In the genomic region with DNA sequence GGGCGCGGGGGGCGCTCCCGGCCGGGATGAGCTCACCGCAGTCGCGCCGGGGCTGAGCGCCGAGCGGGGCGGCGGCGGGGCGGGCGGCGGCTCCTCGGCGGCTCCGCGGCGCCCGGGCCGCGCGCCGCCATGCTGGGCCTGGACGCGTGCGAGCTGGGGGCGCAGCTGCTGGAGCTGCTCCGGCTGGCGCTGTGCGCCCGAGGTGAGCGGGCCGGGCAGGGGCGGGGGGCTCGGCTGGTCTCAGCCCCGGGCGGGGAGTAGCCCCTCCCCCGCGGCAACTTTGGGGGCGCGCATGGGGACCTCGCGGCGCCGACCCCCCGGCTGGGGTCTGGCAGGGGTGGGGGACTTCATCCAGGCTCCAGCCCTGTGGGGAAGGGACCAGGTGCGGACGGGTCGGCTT, we compare ENCODE assay signal across 14 cellular contexts. TPM values are rescaled to one million over a fixed set of nuclear protein-coding genes. Genes with fewer than 3 reads are reported as not detected.
A peak's percentile ranks its signal among the peaks of the same experiment; 100 is the strongest.
DNase-seq lines count a peak whose midpoint lies in the region; ATAC-seq, FAIRE-seq and TF ChIP-seq lines count a peak whose summit lies in the region.
"Had no signal": no experiment of that assay in that cellular context is flagged by ENCODE, and none has a peak within 500 bp of the region (broad histone marks: within the 10 kb centered on the region; RNA-seq: fewer than 3 reads in every experiment).

A gene (plus strand): TSS at position 40 of the 400 bp plus-strand sequence. CDS start 90 bp downstream, at position 130.

- H3K36me3 Mint-ChIP-seq in MCF 10A (ENCODE audit: insufficient read depth, unreplicated experiment) = no peaks in the 10 kb centered on the region

- no peak within 1 kb of the TSS for H3K27ac ChIP-seq in breast epithelium
- H3K27ac ChIP-seq in K562 (ENCODE audit: extremely low read depth, low read depth, low read length) = no peak within 1 kb of the TSS
- H3K27ac ChIP-seq in upper lobe of left lung = no peak within 1 kb of the TSS

- H4K20me1 ChIP-seq in K562 (replicated peaks; ENCODE audit: control insufficient read depth, insufficient read depth, low read length) = no peaks in the 10 kb centered on the region

- H3K4me1 Mint-ChIP-seq in MCF 10A (ENCODE audit: insufficient read depth, unreplicated experiment) = peaks cover 4% of the 10 kb centered on the region

- H3K4me3 Mint-ChIP-seq in MCF 10A (ENCODE audit: unreplicated experiment) = no peak within 1 kb of the TSS
- H3K4me3 Mint-ChIP-seq: stimulated activated naive B cell treated with anti-CD40 and anti-IgM and Interleukin-4, amounts not matched to agents 10 μg/mL and 1 μg/mL and 100 μg/mL, for 72 hours; T-helper 2 cell treated with Interferon-gamma antibody and Interleukin-4, amounts not matched to agents 5 μg/mL and 100 μg/mL, for 36 hours had no signal

- no peak within 1 kb of the TSS for H3K4me2 ChIP-seq in K562 (ENCODE audit: insufficient read depth, low read length)

- TF ChIP-seq EP300 in K562 (IDR thresholded peaks at IDR 0.05; ENCODE audit: low read length) = no peak
- TF ChIP-seq EP300 in upper lobe of left lung (IDR thresholded peaks at IDR 0.05) = no peak

- no TSS peak for BruUV-seq in MCF 10A (replicated peaks; lab: Mats Ljungman, UMichigan)
- BruUV-seq in K562 (replicated peaks; lab: Mats Ljungman, UMichigan) = no TSS peak

- no peak for TF ChIP-seq POLR2A in breast epithelium (IDR thresholded peaks at IDR 0.05)
- no peak for TF ChIP-seq POLR2A in K562 (conservative IDR thresholded peaks at IDR 0.05)
- no peak for TF ChIP-seq POLR2A in upper lobe of left lung (IDR thresholded peaks at IDR 0.05)

- no peaks in the 10 kb centered on the region for H3K27me3 Mint-ChIP-seq in MCF 10A (ENCODE audit: insufficient read depth, unreplicated experiment)

- in situ Hi-C loops in K562 (cut with MboI) = no loop called here

- no peak for TF ChIP-seq RAD21 in K562 (CRISPR knock-in tag; conservative IDR thresholded peaks at IDR 0.05 in 1 of 2, IDR thresholded peaks at IDR 0.05 in 1 of 2)

- WGBS in K562 (ENCODE audit: insufficient coverage, low coverage, missing lambda C conversion rate) = 0% methylated on average over 13 of the region's 54 CpGs
- WGBS in upper lobe of left lung, 2 donors = 0% methylated on average over 2 to 4 of the region's 54 CpGs

- H2AFZ ChIP-seq in K562 (ENCODE audit: low read depth, low read length) = peak within 1 kb of the TSS; percentile 68; the same call in 1 of the 2 replicates

- no peaks in the 10 kb centered on the region for H3K9me3 Mint-ChIP-seq in MCF 10A (ENCODE audit: unreplicated experiment)
- H3K9me3 Mint-ChIP-seq: CD8-positive, alpha-beta memory T cell; stimulated activated naive B cell treated with anti-CD40 and anti-IgM and Interleukin-4, amounts not matched to agents 10 μg/mL and 1 μg/mL and 100 μg/mL, for 72 hours; T-helper 2 cell treated with Interferon-gamma antibody and Interleukin-4, amounts not matched to agents 5 μg/mL and 100 μg/mL, for 36 hours had no signal

- POLR2A ChIA-PET in MCF 10A (lab: Yijun Ruan, JAX) (no interaction called here), K562 (lab: Yijun Ruan, JAX) (no interaction called here)

- H3K9me3 ChIP-seq in breast epithelium (no peaks in the 10 kb centered on the region), K562 (replicated peaks; ENCODE audit: control insufficient read depth, insufficient read depth, low read depth, low read length) (no peaks in the 10 kb centered on the region), upper lobe of left lung (no peaks in the 10 kb centered on the region)

- H3K9ac ChIP-seq in K562 (ENCODE audit: insufficient read depth in 1 of 2, low read depth in 2 of 2, low read length in 2 of 2) = peak within 1 kb of the TSS; percentile 30 to 88; a peak in 3 of 4 replicates

- FAIRE-seq in K562 (lab: Jason Lieb, UNC) = no peak

- H3K27ac Mint-ChIP-seq in MCF 10A (ENCODE audit: low read depth, unreplicated experiment) = no peak within 1 kb of the TSS
- H3K27ac Mint-ChIP-seq: stimulated activated naive B cell treated with anti-CD40 and anti-IgM and Interleukin-4, amounts not matched to agents 10 μg/mL and 1 μg/mL and 100 μg/mL, for 72 hours; T-helper 2 cell treated with Interferon-gamma antibody and Interleukin-4, amounts not matched to agents 5 μg/mL and 100 μg/mL, for 36 hours had no signal

- TF ChIP-seq CTCF in breast epithelium (IDR thresholded peaks at IDR 0.05) (no peak), MCF 10A (IDR thresholded peaks at IDR 0.05; ENCODE audit: unreplicated experiment) (no peak), K562 (IDR thresholded peaks at IDR 0.05 in 2 of 3, conservative IDR thresholded peaks at IDR 0.05 in 1 of 3; ENCODE audit: insufficient read depth in 2 of 3, low read depth in 1 of 3, low read length in 3 of 3) (no peak), upper lobe of left lung (IDR thresholded peaks at IDR 0.05) (no peak)

- H3K4me3 ChIP-seq in breast epithelium (peak within 1 kb of the TSS; percentile 19 to 62 (median 28)), K562 (peak within 1 kb of the TSS; percentile 42), upper lobe of left lung (peak within 1 kb of the TSS in 3 of 4 donors; percentile 23 to 33 (median 32))

- ATAC-seq in K562 (peak; percentile 48), upper lobe of left lung (ENCODE audit: low FRiP score in 2 of 2) (no peak), GM21619 (IDR thresholded peaks at IDR 0.05; ENCODE audit: unreplicated experiment) (no peak)
- ATAC-seq: esophagus mucosa; stimulated activated naive B cell treated with anti-CD40 and anti-IgM and Interleukin-4, amounts not matched to agents 10 μg/mL and 1 μg/mL and 100 μg/mL, for 72 hours had no signal

- H3K4me1 ChIP-seq in breast epithelium (peaks cover 6 to 7% of the 10 kb centered on the region in 2 donors), K562 (replicated peaks in 1 of 2; ENCODE audit: control insufficient read depth in 2 of 2, insufficient read depth in 2 of 2, low read length in 2 of 2) (peaks cover 0 to 63% of the 10 kb centered on the region in 2 experiments; a peak in 2 of 5 replicates), upper lobe of left lung (peaks cover 11 to 33% (median 13%) of the 10 kb centered on the region in 4 donors)

- no peaks in the 10 kb centered on the region for H3K79me2 ChIP-seq in K562 (ENCODE audit: control insufficient read depth, insufficient read depth, low read length)

- no peaks in the 10 kb centered on the region for H3K36me3 ChIP-seq in breast epithelium
- H3K36me3 ChIP-seq in K562 (ENCODE audit: control insufficient read depth, insufficient read depth, low read length) = no peaks in the 10 kb centered on the region
- H3K36me3 ChIP-seq in upper lobe of left lung = no peaks in the 10 kb centered on the region

- H3K27me3 ChIP-seq in breast epithelium = peaks cover 7 to 36% of the 10 kb centered on the region in 2 donors
- H3K27me3 ChIP-seq in K562 (ENCODE audit: control insufficient read depth in 2 of 2, insufficient read depth in 2 of 2, low read length in 2 of 2) = no peaks in the 10 kb centered on the region
- H3K27me3 ChIP-seq in upper lobe of left lung = peaks cover 2 to 34% (median 20%) of the 10 kb centered on the region in 4 donors

- no peak for DNase-seq in breast epithelium (ENCODE audit: low spot score in 2 of 2)
- no peak for DNase-seq in MCF 10A (ENCODE audit: unreplicated experiment)
- peak in 3 of 4 experiments; percentile 52 to 77 (median 73) for DNase-seq in K562 (ENCODE audit: extremely low read depth in 1 of 4, low spot score in 3 of 4)
- DNase-seq in left kidney (ENCODE audit: low read depth, low spot score) = peak; percentile 52
- peak in 1 of 2 donors; percentile 77 for DNase-seq in upper lobe of left lung
- no peak for DNase-seq in COLO829 (ENCODE audit: low spot score)
- no peak for DNase-seq in NCI-H2029 (lab: John Stamatoyannopoulos, UW)
- DNase-seq: activated effector memory CD4-positive, alpha-beta T cell treated with Interleukin-2 at 50 U/mL for 16 hours; CD8-positive, alpha-beta memory T cell; NCI-H1417 treated with DMSO at 0.1 percent for 48 hours; stimulated activated naive B cell treated with anti-CD40 and anti-IgM and Interleukin-4, amounts not matched to agents 10 μg/mL and 1 μg/mL and 100 μg/mL, for 72 hours had no signal

- no peaks in the 10 kb centered on the region for H3K9me1 ChIP-seq in K562 (ENCODE audit: control insufficient read depth, insufficient read depth, low read length)

- CTCF ChIA-PET in MCF 10A (lab: Yijun Ruan, JAX) = interaction anchor here (1.1 kb wide), 1 partner anchor 71 kb away, joined by 6 read pairs; no protein-coding TSS in a partner anchor
- CTCF ChIA-PET in K562 (lab: Yijun Ruan, JAX; ENCODE audit: low intra/inter-chr PET ratio) = no interaction called here

- intact Hi-C loops in breast epithelium (cut with DNase I; ENCODE audit: low total_unique reads) (no loop called here), MCF 10A (cut with micrococcal nuclease) (no loop called here), K562 (cut with micrococcal nuclease) (no loop called here)

TF ChIP-seq in K562, 482 proteins besides CTCF, POLR2A, EP300 and RAD21 (continues in another document):
- TF ChIP-seq JUNB (CRISPR knock-in tag; conservative IDR thresholded peaks at IDR 0.05) = no peak

RNA-seq across cellular contexts. Expression of the gene that starts here (rescaled TPM):
- total RNA-seq in breast epithelium = 1 to 10 TPM in 2 of 3 donors, under 1 TPM in 1; 0.80 to 2.3 (median 1.6) TPM
- total RNA-seq in MCF 10A (2022) = not detected in 2 replicates
- total RNA-seq in K562 (2011; cell fraction: chromatin; rRNA removed; ENCODE audit: low replicate concordance) = 2.2 and 9.2 TPM in 2 replicates
- total RNA-seq in K562 (2011; cell fraction: nucleolus; rRNA removed) = 6.4 and 8.8 TPM in 2 replicates
- total RNA-seq in K562 (2011; cell fraction: nucleoplasm; rRNA removed) = 4.1 and 5.6 TPM in 2 replicates
- total RNA-seq in K562 (2014; rRNA removed) = 0.64 and 2.2 TPM in 2 replicates
- 0.36 and 0.41 TPM in 2 replicates for total RNA-seq in K562 (2014; rRNA removed; fragmentation: Illumina TruSeq; extraction: Trizol)
- total RNA-seq in K562 (2015; rRNA removed; fragmentation: Illumina TruSeq; extraction: Trizol) = 0.19 and 0.40 TPM in 2 replicates
- 0.69 and 1.6 TPM in 2 replicates for total RNA-seq in K562 (2021)
- polyA plus RNA-seq in K562 (2011; rRNA removed) = 2.0 and 2.5 TPM in 2 replicates
- polyA plus RNA-seq in K562 (2011; cell fraction: cytosol; rRNA removed) = 3.0 and 6.0 TPM in 2 replicates
- 9.6 and 15.6 TPM in 2 replicates for polyA plus RNA-seq in K562 (2011; cell fraction: nucleus; rRNA removed)
- 0.71 and 0.74 TPM in 2 replicates for polyA plus RNA-seq in K562 (2012)
- 0.37 and 0.84 TPM in 2 replicates for polyA plus RNA-seq in K562 (2014; fragmentation: Illumina TruSeq; extraction: Trizol)
- polyA plus RNA-seq in K562 (2014; fragmentation: Nextera tagmentation; extraction: Ambion mirVana) = not detected
- polyA plus RNA-seq in K562 (2014; rRNA removed) = 0.86 and 1.8 TPM in 2 replicates
- polyA minus RNA-seq in K562 (2011; rRNA and poly(A)+ RNA removed) = 0.18 and 0.46 TPM in 2 replicates
- polyA minus RNA-seq in K562 (2011; cell fraction: cytosol; rRNA and poly(A)+ RNA removed) = 0.95 and 1.5 TPM in 2 replicates
- polyA minus RNA-seq in K562 (2011; cell fraction: nucleus; rRNA and poly(A)+ RNA removed) = 0.78 and 1.6 TPM in 2 replicates
- total RNA-seq in upper lobe of left lung = under 1 TPM in 1 of 6 donors, not detected in 5; 0.91 TPM
- total RNA-seq: CD8-positive, alpha-beta memory T cell; esophagus mucosa had no signal
- polyA plus RNA-seq: CD8-positive, alpha-beta memory T cell had no signal

Comparison
In these comparisons a context has a peak if more than half of its experiments do, and no peak if none do; other contexts are left out.
1. DNase-seq: peak in K562 (3 of 4) and left kidney (single experiment); none in breast epithelium (0 of 2), MCF 10A (single experiment), COLO829 (single experiment) and NCI-H2029 (single experiment).
2. Peak in every context shown above with its lines, with median percentiles within 50 percentile points of each other: H3K4me3 ChIP-seq.